1 cellular context compared by ENCODE assay signal in genomic region chr6:6221829-6222535, GRCh38.
TF ChIP-seq lines count a peak whose summit lies in the region.

No MANE protein-coding gene starts in this region.

TF ChIP-seq in WTC11, 78 proteins besides CTCF, POLR2A, EP300 and RAD21 (continued from another document):
- TF ChIP-seq AR (CRISPR knock-in tag; IDR thresholded peaks at IDR 0.05) (no peak), ATF3 (CRISPR knock-in tag; conservative IDR thresholded peaks at IDR 0.05) (no peak)
